ENCODE assay signal across 6 cellular contexts in the genomic region with DNA sequence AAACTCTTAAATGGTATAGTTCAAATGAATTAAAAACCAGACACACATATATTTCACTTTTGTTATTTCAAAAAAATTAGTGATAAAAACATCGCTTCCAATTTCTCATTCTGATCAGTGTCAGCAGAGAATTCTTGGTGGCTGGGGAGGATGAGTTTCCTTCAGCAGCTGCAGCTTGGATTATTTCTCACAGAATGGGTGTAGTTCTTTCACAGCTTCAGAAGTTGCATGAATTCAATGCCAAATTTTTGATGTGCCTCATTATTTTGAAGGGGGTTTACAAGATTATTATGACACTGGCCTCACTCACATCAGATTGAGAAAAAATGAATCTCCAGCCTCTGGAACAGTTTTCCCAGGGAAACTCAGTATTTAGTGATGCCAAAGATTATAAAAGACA.
"Had no signal": no experiment of that assay in that cellular context is flagged by ENCODE, and none has a peak within 500 bp of the region (broad histone marks: within the 10 kb centered on the region; RNA-seq: fewer than 3 reads in every experiment).

No MANE protein-coding gene starts in this region.

- DNase-seq: H9, HCEC 1CT had no signal

- ATAC-seq: GM23338, HepG2 had no signal

- H3K4me2 ChIP-seq: GM23338 had no signal

- H3K4me3 Mint-ChIP-seq: GM23338, H9, IgD-negative memory B cell had no signal

- H3K27ac Mint-ChIP-seq: GM23338, H9, IgD-negative memory B cell had no signal

- H3K27me3 Mint-ChIP-seq: IgD-negative memory B cell had no signal

- H3K27ac ChIP-seq: HL-60 had no signal

- H2AFZ ChIP-seq: GM23338 had no signal

- H3K9me3 Mint-ChIP-seq: GM23338, H9, IgD-negative memory B cell had no signal

- H3K4me1 Mint-ChIP-seq: GM23338 had no signal

- H3K4me3 ChIP-seq: GM23338 had no signal

- H3K36me3 Mint-ChIP-seq: IgD-negative memory B cell had no signal
